In genomic region chr17:31492206-31492605, GRCh38 we compare ENCODE assay signal across 1 cellular context.
TF ChIP-seq lines count a peak whose summit lies in the region.

No MANE protein-coding gene starts in this region.

TF ChIP-seq in H1, 55 proteins besides CTCF, POLR2A, EP300 and RAD21:
- TF ChIP-seq HDAC6 (IDR thresholded peaks at IDR 0.05; ENCODE audit: low read depth, low read length) (no peak), CEBPB (IDR thresholded peaks at IDR 0.05; ENCODE audit: low read depth, low read length) (no peak), POU5F1 (IDR thresholded peaks at IDR 0.05; ENCODE audit: low read depth, low read length) (no peak), SIRT6 (IDR thresholded peaks at IDR 0.05; ENCODE audit: low read length) (no peak), CTBP2 (IDR thresholded peaks at IDR 0.05; ENCODE audit: borderline replicate concordance, insufficient read depth, insufficient read length, low read length) (no peak), BACH1 (IDR thresholded peaks at IDR 0.05; ENCODE audit: low read length) (no peak), KDM1A (IDR thresholded peaks at IDR 0.05; ENCODE audit: borderline replicate concordance, low read length) (no peak), RXRA (IDR thresholded peaks at IDR 0.05; ENCODE audit: insufficient read depth, low read depth, low read length) (no peak), RFX5 (IDR thresholded peaks at IDR 0.05; ENCODE audit: borderline replicate concordance, low read depth, low read length) (no peak), KDM4A (IDR thresholded peaks at IDR 0.05; ENCODE audit: low read depth, low read length, severe bottlenecking) (no peak), NANOG (IDR thresholded peaks at IDR 0.05; ENCODE audit: insufficient read depth, low read depth, low read length, poor library complexity, severe bottlenecking) (no peak), ATF3 (IDR thresholded peaks at IDR 0.05; ENCODE audit: insufficient read depth, low read depth, low read length) (no peak)
TF ChIP-seq in H1: peak in this region for 0.
